Comparison of ENCODE assay signal across 8 cellular contexts in the genomic region with DNA sequence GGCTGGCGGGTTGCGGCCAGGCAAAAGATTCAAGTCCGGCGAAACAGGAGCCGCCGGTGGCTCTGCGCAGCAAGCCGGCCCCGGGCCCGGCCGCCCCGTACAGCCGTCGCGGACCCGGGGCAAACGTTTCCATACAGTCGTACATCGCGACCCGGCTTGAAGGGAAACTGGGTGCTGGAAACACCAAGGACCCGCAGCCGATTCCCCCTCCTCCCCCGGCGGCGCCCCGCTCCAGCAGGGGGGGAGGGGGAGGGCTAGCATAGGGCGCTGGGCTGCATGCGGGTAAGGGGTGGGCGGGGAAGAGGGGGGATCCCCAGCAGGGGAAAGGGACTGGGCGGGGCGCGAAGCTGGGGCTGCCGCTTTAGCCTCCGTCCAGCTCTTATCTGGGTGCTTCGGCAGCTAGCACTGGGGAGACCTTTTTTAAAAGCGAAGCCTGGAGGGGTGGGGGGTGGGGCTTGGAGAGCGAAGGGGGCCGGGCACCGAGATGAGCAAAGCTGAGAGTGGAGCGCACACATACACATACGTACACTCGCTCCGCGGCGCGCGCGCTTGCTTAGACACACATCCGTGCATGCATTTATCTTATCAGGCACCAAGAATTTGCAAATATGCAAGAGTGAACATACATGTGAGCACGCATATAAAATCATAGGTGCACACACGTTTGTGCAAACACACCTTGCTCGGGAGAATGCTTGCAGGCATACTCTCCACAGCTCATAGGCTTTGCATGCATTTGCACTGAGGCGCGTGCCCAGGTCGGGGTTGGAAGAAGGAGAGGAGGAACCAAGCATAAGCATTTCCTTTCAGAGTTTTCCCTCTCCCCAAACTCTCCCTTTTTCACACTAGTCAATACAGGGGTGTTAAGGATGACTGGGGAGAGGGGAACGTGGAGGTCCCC. TPM values are rescaled to one million over a fixed set of nuclear protein-coding genes. Genes with fewer than 3 reads are reported as not detected.
A peak's percentile ranks its signal among the peaks of the same experiment; 100 is the strongest.
DNase-seq lines count a peak whose midpoint lies in the region; ATAC-seq and TF ChIP-seq lines count a peak whose summit lies in the region.

No MANE protein-coding gene starts in this region.

- TF ChIP-seq CTCF in Loucy (conservative IDR thresholded peaks at IDR 0.05; ENCODE audit: low read length) (no peak), WERI-Rb-1 (IDR thresholded peaks at IDR 0.05; ENCODE audit: low read depth, low read length) (no peak), mammary epithelial cell (conservative IDR thresholded peaks at IDR 0.05 in 1 of 2, IDR thresholded peaks at IDR 0.05 in 1 of 2; ENCODE audit: extremely low read depth in 1 of 2, insufficient read depth in 1 of 2, low read depth in 1 of 2, low read length in 2 of 2) (no peak)

- DNase-seq in EL, result peak; percentile 80
- DNase-seq in WERI-Rb-1, result peak; percentile 61
- peak; percentile 70 for DNase-seq in mammary epithelial cell
- peak; percentile 84 for DNase-seq in islet precursor cell
- DNase-seq in stimulated activated CD4-positive, alpha-beta T cell treated with anti-CD3 and anti-CD28 coated beads, Interleukin-12 subunit alpha, Interleukin-12 subunit beta, amount 100 ng/mL, for 48 hours (ENCODE audit: low read depth in 2 of 3, low spot score in 1 of 3), result peak; percentile 53 to 66 (median 66)
- no peak for DNase-seq in SK-N-DZ (ENCODE audit: low spot score)

- H3K27me3 ChIP-seq in Loucy (ENCODE audit: insufficient read depth, low read length, poor library complexity, severe bottlenecking) (no peaks in the 10 kb centered on the region), WERI-Rb-1 (ENCODE audit: insufficient read depth, low read depth, severe bottlenecking) (no peaks in the 10 kb centered on the region), mammary epithelial cell (ENCODE audit: insufficient read depth, low read length) (no peaks in the 10 kb centered on the region)

- H3K9ac ChIP-seq in Loucy (ENCODE audit: low read depth, low read length, poor library complexity, severe bottlenecking) (peak overlapping the region; percentile 60), mammary epithelial cell (ENCODE audit: insufficient read depth, low read length) (peak overlapping the region; percentile 17)

- ATAC-seq in GM21786 (IDR thresholded peaks at IDR 0.05; ENCODE audit: unreplicated experiment), result peak; percentile 24

- CTCF ChIA-PET in mammary epithelial cell (lab: Charles Lee; ENCODE audit: low non-redundant PET), result no interaction called here

- H3K4me1 ChIP-seq in Loucy (ENCODE audit: insufficient read depth, low read length, poor library complexity, severe bottlenecking), result peaks cover 53% of the 10 kb centered on the region
- peaks cover 77% of the 10 kb centered on the region for H3K4me1 ChIP-seq in mammary epithelial cell (ENCODE audit: insufficient read depth, low read length)

- H3K27ac ChIP-seq in WERI-Rb-1 (peak overlapping the region; percentile 36; the same call in 1 of the 2 replicates), mammary epithelial cell (ENCODE audit: insufficient read depth, low read depth, low read length) (peak overlapping the region; percentile 6)

- H3K79me2 ChIP-seq in Loucy (ENCODE audit: insufficient read depth, low read length) (no peaks in the 10 kb centered on the region), mammary epithelial cell (ENCODE audit: insufficient read depth, low read length) (peaks cover 53% of the 10 kb centered on the region)

- H2AFZ ChIP-seq in Loucy (ENCODE audit: low read length) (peak overlapping the region; percentile 89), mammary epithelial cell (ENCODE audit: low read depth, low read length) (peak overlapping the region; percentile 9)

- in situ Hi-C loops in mammary epithelial cell (cut with MboI; ENCODE audit: low sequenced_read_pairs in 2 of 2), result loop anchor here in 1 of 2 donors (10.0 kb wide), 1 partner anchor 45 kb away; a partner anchor contains a TSS

- H3K4me3 ChIP-seq in Loucy (ENCODE audit: low read length, poor library complexity, severe bottlenecking) (peak overlapping the region; percentile 87), WERI-Rb-1 (ENCODE audit: low read depth, low read length) (peak overlapping the region; percentile 59), mammary epithelial cell (replicated peaks in 1 of 3; ENCODE audit: insufficient read depth in 1 of 3, low read depth in 2 of 3, low read length in 3 of 3) (peak overlapping the region; percentile 48 to 60 (median 55))

- H3K9me3 ChIP-seq in Loucy (ENCODE audit: insufficient read depth, low read depth, low read length) (no peaks in the 10 kb centered on the region), WERI-Rb-1 (ENCODE audit: severe bottlenecking) (no peaks in the 10 kb centered on the region), mammary epithelial cell (replicated peaks; ENCODE audit: insufficient read depth, low read length) (no peaks in the 10 kb centered on the region)

- BruUV-seq in mammary epithelial cell (replicated peaks; lab: Mats Ljungman, UMichigan), result no TSS peak

- WGBS in mammary epithelial cell (ENCODE audit: low coverage, missing lambda C conversion rate), result 2% methylated on average over 18 of the region's 57 CpGs

- peaks cover 15% of the 10 kb centered on the region for H3F3A ChIP-seq in Loucy (ENCODE audit: low read depth)

- no peaks in the 10 kb centered on the region for H3K36me3 ChIP-seq in Loucy (ENCODE audit: insufficient read depth, low read length)
- no peaks in the 10 kb centered on the region for H3K36me3 ChIP-seq in WERI-Rb-1
- peaks cover 2% of the 10 kb centered on the region for H3K36me3 ChIP-seq in mammary epithelial cell (ENCODE audit: insufficient read depth, low read length)

- H3K4me2 ChIP-seq in Loucy (ENCODE audit: low read depth, low read length, poor library complexity, severe bottlenecking) (peak overlapping the region; percentile 94), mammary epithelial cell (ENCODE audit: insufficient read depth, low read depth, low read length) (peak overlapping the region; percentile 84)

- intact Hi-C loops in mammary epithelial cell (cut with micrococcal nuclease), result loop anchor here (2.0 kb wide), 1 partner anchor 13 kb away; a partner anchor contains a TSS

- dilution Hi-C loops in mammary epithelial cell (cut with HindIII; ENCODE audit: low sequenced_read_pairs), result loop anchor here (10.0 kb wide), 1 partner anchor 45 kb away; a partner anchor contains a TSS

- H3K9me2 ChIP-seq in Loucy (replicated peaks; ENCODE audit: low read depth, low read length), result no peaks in the 10 kb centered on the region

- H4K20me1 ChIP-seq in Loucy (ENCODE audit: insufficient read depth, low read length, poor library complexity, severe bottlenecking) (no peaks in the 10 kb centered on the region), mammary epithelial cell (ENCODE audit: insufficient read depth, low read length) (no peaks in the 10 kb centered on the region)

RNA-seq across cellular contexts. Expression of a gene that starts 11.8 kb away (rescaled TPM):
- 10 to 100 TPM; 33.5 to 79.0 TPM for total RNA-seq in mammary epithelial cell
- 36.3 TPM for polyA plus RNA-seq in mammary epithelial cell
- 56.8 TPM for polyA minus RNA-seq in mammary epithelial cell
- polyA plus RNA-seq in SK-N-DZ (2014; cell fraction: cytosol; rRNA removed), result 0.35 and 2.0 TPM in 2 replicates
- 1.9 and 2.2 TPM in 2 replicates for polyA plus RNA-seq in SK-N-DZ (2014; cell fraction: nucleus; rRNA removed)

RNA-seq across cellular contexts. Expression of a gene that starts 13.2 kb away (rescaled TPM):
- total RNA-seq in mammary epithelial cell, result 1 to 10 TPM; 1.8 to 3.5 TPM
- polyA plus RNA-seq in mammary epithelial cell, result 0.33 TPM
- polyA minus RNA-seq in mammary epithelial cell, result 7.1 TPM
- polyA plus RNA-seq in SK-N-DZ (2014; cell fraction: cytosol; rRNA removed), result 0.14 TPM in 1 of 2 replicates, not detected in the other
- polyA plus RNA-seq in SK-N-DZ (2014; cell fraction: nucleus; rRNA removed), result not detected in 2 replicates

RNA-seq across cellular contexts. Expression of a gene that starts 39.5 kb away (rescaled TPM):
- 10 to 100 TPM; 10.2 to 22.1 TPM for total RNA-seq in mammary epithelial cell
- polyA plus RNA-seq in mammary epithelial cell, result 7.8 TPM
- 12.7 TPM for polyA minus RNA-seq in mammary epithelial cell
- 8.3 and 10.5 TPM in 2 replicates for polyA plus RNA-seq in SK-N-DZ (2014; cell fraction: cytosol; rRNA removed)
- polyA plus RNA-seq in SK-N-DZ (2014; cell fraction: nucleus; rRNA removed), result 54.6 and 66.7 TPM in 2 replicates

RNA-seq across cellular contexts. Expression of a gene that starts 39.7 kb away (rescaled TPM):
- total RNA-seq in mammary epithelial cell, result 10 to 100 TPM; 10.0 to 30.9 TPM
- polyA plus RNA-seq in mammary epithelial cell, result 5.9 TPM
- polyA minus RNA-seq in mammary epithelial cell, result 33.1 TPM
- 15.1 and 20.2 TPM in 2 replicates for polyA plus RNA-seq in SK-N-DZ (2014; cell fraction: cytosol; rRNA removed)
- polyA plus RNA-seq in SK-N-DZ (2014; cell fraction: nucleus; rRNA removed), result 30.2 and 38.9 TPM in 2 replicates

RNA-seq across cellular contexts. Expression of a gene that starts 47.9 kb away (rescaled TPM):
- total RNA-seq in mammary epithelial cell, result 10 to 100 TPM in 1 of 2 donors, under 1 TPM in 1; 0.67 to 19.7 TPM
- 10.0 TPM for polyA plus RNA-seq in mammary epithelial cell
- polyA minus RNA-seq in mammary epithelial cell, result 62.4 TPM
- 60.0 and 67.0 TPM in 2 replicates for polyA plus RNA-seq in SK-N-DZ (2014; cell fraction: cytosol; rRNA removed)
- polyA plus RNA-seq in SK-N-DZ (2014; cell fraction: nucleus; rRNA removed), result 114 and 155 TPM in 2 replicates
